21 cellular contexts compared by ENCODE assay signal in the genomic region with DNA sequence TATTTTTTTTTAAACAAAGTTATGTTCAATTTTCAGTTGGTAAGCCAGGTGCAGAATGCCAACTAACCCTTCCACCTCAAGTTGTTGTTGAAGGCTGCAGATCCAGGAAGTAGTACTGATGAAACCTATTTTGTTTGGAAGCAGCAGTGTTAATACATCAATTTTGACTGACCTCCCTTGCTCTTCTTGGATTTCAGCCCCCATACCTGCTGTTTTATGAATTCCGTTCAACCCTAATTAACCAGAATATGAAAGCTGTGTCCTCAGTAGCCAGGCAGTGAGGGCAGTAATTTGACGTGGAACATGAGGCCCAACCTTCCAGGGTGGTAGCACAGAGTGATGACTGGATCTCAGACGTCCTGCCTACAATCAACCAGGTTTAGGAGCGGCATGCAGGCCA.
"Had no signal": no experiment of that assay in that cellular context is flagged by ENCODE, and none has a peak within 500 bp of the region (broad histone marks: within the 10 kb centered on the region; RNA-seq: fewer than 3 reads in every experiment).

No MANE protein-coding gene starts in this region.

- H3K36me3 ChIP-seq: neutrophil, upper lobe of right lung had no signal

- H3K9me3 Mint-ChIP-seq: activated CD4-positive, alpha-beta memory T cell treated with anti-CD3 and anti-CD28 coated beads, Interleukin-2, amount 10 ng/mL, durations not matched to agents 7 days and 5 days; activated T-helper 17 cell treated with anti-CD3 and anti-CD28 coated beads, Interleukin-2, amount 50 U/mL, for 72 hours; naive thymus-derived CD8-positive, alpha-beta T cell; stimulated activated memory B cell treated with anti-CD40 and anti-IgM and Interleukin-4, amounts not matched to agents 10 μg/mL and 1 μg/mL and 100 μg/mL, for 72 hours had no signal

- H3K27ac Mint-ChIP-seq: activated CD4-positive, alpha-beta memory T cell treated with anti-CD3 and anti-CD28 coated beads, Interleukin-2, amount 10 ng/mL, durations not matched to agents 7 days and 5 days; activated T-helper 17 cell treated with anti-CD3 and anti-CD28 coated beads, Interleukin-2, amount 50 U/mL, for 72 hours; stimulated activated memory B cell treated with anti-CD40 and anti-IgM and Interleukin-4, amounts not matched to agents 10 μg/mL and 1 μg/mL and 100 μg/mL, for 72 hours had no signal

- H3K4me3 ChIP-seq: body of pancreas, dorsolateral prefrontal cortex, testis, upper lobe of right lung had no signal

- H3K4me3 Mint-ChIP-seq: activated CD4-positive, alpha-beta memory T cell treated with anti-CD3 and anti-CD28 coated beads, Interleukin-2, amount 10 ng/mL, durations not matched to agents 7 days and 5 days; activated T-helper 17 cell treated with anti-CD3 and anti-CD28 coated beads, Interleukin-2, amount 50 U/mL, for 72 hours; naive thymus-derived CD8-positive, alpha-beta T cell; stimulated activated memory B cell treated with anti-CD40 and anti-IgM and Interleukin-4, amounts not matched to agents 10 μg/mL and 1 μg/mL and 100 μg/mL, for 72 hours had no signal

- H3K27ac ChIP-seq: body of pancreas, dorsolateral prefrontal cortex, neutrophil, testis, upper lobe of right lung had no signal

- H3K4me1 ChIP-seq: testis, upper lobe of right lung had no signal

- H3K4me1 Mint-ChIP-seq: naive thymus-derived CD8-positive, alpha-beta T cell; stimulated activated memory B cell treated with anti-CD40 and anti-IgM and Interleukin-4, amounts not matched to agents 10 μg/mL and 1 μg/mL and 100 μg/mL, for 72 hours had no signal

- H3K36me3 Mint-ChIP-seq: naive thymus-derived CD8-positive, alpha-beta T cell; stimulated activated memory B cell treated with anti-CD40 and anti-IgM and Interleukin-4, amounts not matched to agents 10 μg/mL and 1 μg/mL and 100 μg/mL, for 72 hours had no signal

- H3K27me3 Mint-ChIP-seq: activated CD4-positive, alpha-beta memory T cell treated with anti-CD3 and anti-CD28 coated beads, Interleukin-2, amount 10 ng/mL, durations not matched to agents 7 days and 5 days; stimulated activated memory B cell treated with anti-CD40 and anti-IgM and Interleukin-4, amounts not matched to agents 10 μg/mL and 1 μg/mL and 100 μg/mL, for 72 hours had no signal

- H3K27me3 ChIP-seq: body of pancreas, neutrophil, testis, upper lobe of right lung had no signal

- DNase-seq: activated CD4-positive, alpha-beta memory T cell treated with anti-CD3 and anti-CD28 coated beads, Interleukin-2, amount 10 ng/mL, durations not matched to agents 7 days and 5 days; activated CD4-positive, alpha-beta T cell treated with anti-CD3 and anti-CD28 coated beads for 48 hours; activated CD4-positive, CD25-positive, alpha-beta regulatory T cell; activated naive CD4-positive, alpha-beta T cell treated with Interleukin-2 at 50 U/mL for 16 hours; activated T-cell treated with anti-CD3 and anti-CD28 coated beads, Interleukin-2, amount 50 U/mL, for 1 hour; body of pancreas; caudate nucleus; dorsolateral prefrontal cortex; erythroblast; foreskin melanocyte; glutamatergic neuron; hippocampal formation; left cardiac atrium; naive thymus-derived CD8-positive, alpha-beta T cell; stimulated activated CD4-positive, alpha-beta T cell treated with anti-CD3 and anti-CD28 coated beads, Interleukin-4, amount 100 ng/mL, for 4 hours; T-helper 9 cell; testis; upper lobe of right lung had no signal

- H3K9me3 ChIP-seq: body of pancreas, neutrophil, testis, upper lobe of right lung had no signal
